2 cellular contexts compared by ENCODE assay signal in genomic region chr1:199404976-199405375, GRCh38.
TF ChIP-seq lines count a peak whose summit lies in the region.

No MANE protein-coding gene starts in this region.

TF ChIP-seq in SK-N-SH, 30 proteins besides CTCF, POLR2A, EP300 and RAD21 (continued from another document):
- no peak for TF ChIP-seq REST (IDR thresholded peaks at IDR 0.05; ENCODE audit: low read depth, low read length)
- TF ChIP-seq FOSL2 (IDR thresholded peaks at IDR 0.05; ENCODE audit: borderline replicate concordance, low read depth) = no peak
- TF ChIP-seq CHD2 (IDR thresholded peaks at IDR 0.05; ENCODE audit: low read length, partially characterized antibody) = no peak
- TF ChIP-seq POLR2AphosphoS5 (IDR thresholded peaks at IDR 0.05; ENCODE audit: low read depth, low read length) = no peak
- no peak for TF ChIP-seq PBX3 (IDR thresholded peaks at IDR 0.05)
- TF ChIP-seq EZH2phosphoT487 (IDR thresholded peaks at IDR 0.05; ENCODE audit: borderline replicate concordance, low read depth) = no peak
- TF ChIP-seq SIN3A (IDR thresholded peaks at IDR 0.05; ENCODE audit: borderline replicate concordance, low read depth, low read length) = no peak
- TF ChIP-seq USF1 (IDR thresholded peaks at IDR 0.05; ENCODE audit: borderline replicate concordance, low read depth) = no peak
- TF ChIP-seq ELF1 (IDR thresholded peaks at IDR 0.05) = no peak
- TF ChIP-seq ZBTB33 (IDR thresholded peaks at IDR 0.05; ENCODE audit: borderline replicate concordance, low read depth) = no peak
- no peak for TF ChIP-seq TEAD4 (IDR thresholded peaks at IDR 0.05; ENCODE audit: borderline replicate concordance, insufficient read depth)
- no peak for TF ChIP-seq JUND (IDR thresholded peaks at IDR 0.05)
- TF ChIP-seq RFX5 (IDR thresholded peaks at IDR 0.05; ENCODE audit: low read length) = no peak
- TF ChIP-seq FOXJ3 (CRISPR knock-in tag; IDR thresholded peaks at IDR 0.05) = no peak
- no peak for TF ChIP-seq RCOR1 (IDR thresholded peaks at IDR 0.05; ENCODE audit: low read length)

TF ChIP-seq in SK-N-SH treated with all-trans-retinoic acid at 6 μM for 48 hours, 23 proteins besides CTCF, POLR2A, EP300 and RAD21 (continued from another document):
- TF ChIP-seq POU6F1 (CRISPR knock-in tag; IDR thresholded peaks at IDR 0.05; ENCODE audit: borderline replicate concordance, low read depth) (no peak), ZNF8 (CRISPR knock-in tag; IDR thresholded peaks at IDR 0.05) (no peak), TCF4 (CRISPR knock-in tag; IDR thresholded peaks at IDR 0.05; ENCODE audit: borderline replicate concordance) (no peak), SNAI2 (CRISPR knock-in tag; IDR thresholded peaks at IDR 0.05) (no peak)
